20 cellular contexts compared by ENCODE assay signal in genomic region chr2:96821113-96821512, GRCh38. TPM values are rescaled to one million over a fixed set of nuclear protein-coding genes. Genes with fewer than 3 reads are reported as not detected.
DNase-seq lines count a peak whose midpoint lies in the region; ATAC-seq and TF ChIP-seq lines count a peak whose summit lies in the region.
"Had no signal": no experiment of that assay in that cellular context is flagged by ENCODE, and none has a peak within 500 bp of the region (broad histone marks: within the 10 kb centered on the region; RNA-seq: fewer than 3 reads in every experiment).

No MANE protein-coding gene starts in this region.

- H3K9me3 Mint-ChIP-seq in activated CD4-positive, alpha-beta T cell treated with anti-CD3 and anti-CD28 coated beads, Interleukin-2, amount 10 ng/mL, durations not matched to agents 7 days and 5 days: no peaks in the 10 kb centered on the region
- no peaks in the 10 kb centered on the region for H3K9me3 Mint-ChIP-seq in brain
- H3K9me3 Mint-ChIP-seq: activated CD4-positive, alpha-beta T cell treated with anti-CD3 and anti-CD28 coated beads, Interleukin-2, amount 10 ng/mL, durations not matched to agents 24 days and 14 days; activated naive CD8-positive, alpha-beta T cell treated with anti-CD3 and anti-CD28 coated beads, Interleukin-2, amount 10 ng/mL, durations not matched to agents 7 days and 5 days; dendritic cell treated with granulocyte-macrophage colony-stimulating factor and Interleukin-4, amounts not matched to agents 40 ng/mL and 50 ng/mL, for 4 days had no signal

- no peak overlapping the region for H3K27ac ChIP-seq in DND-41 (ENCODE audit: low read length)
- no peak overlapping the region for H3K27ac ChIP-seq in trophoblast cell (ENCODE audit: low read depth, low read length)
- no peak overlapping the region for H3K27ac ChIP-seq in brain microvascular endothelial cell
- H3K27ac ChIP-seq: A549, C4-2B, heart right ventricle had no signal

- H3K18ac ChIP-seq in trophoblast cell (ENCODE audit: low read length): no peak overlapping the region

- H3K9ac ChIP-seq in DND-41 (ENCODE audit: low read depth, low read length): no peak overlapping the region
- H3K9ac ChIP-seq in trophoblast cell (ENCODE audit: low read length): no peak overlapping the region

- ATAC-seq in DND-41 (ENCODE audit: insufficient read depth, low read depth): no peak
- ATAC-seq: A549, heart right ventricle had no signal

- in situ Hi-C loops in brain microvascular endothelial cell (cut with HindIII; ENCODE audit: low pct_ligation_motif_present, low sequenced_read_pairs): no loop called here

- H3K14ac ChIP-seq in trophoblast cell (ENCODE audit: low read length): no peak overlapping the region

- H2BK5ac ChIP-seq in trophoblast cell (ENCODE audit: low read depth, low read length, poor library complexity): no peak overlapping the region

- H3K4me3 Mint-ChIP-seq in activated CD4-positive, alpha-beta T cell treated with anti-CD3 and anti-CD28 coated beads, Interleukin-2, amount 10 ng/mL, durations not matched to agents 7 days and 5 days: no peak overlapping the region
- H3K4me3 Mint-ChIP-seq in brain: peak overlapping the region; percentile 28 to 84 (median 52)
- H3K4me3 Mint-ChIP-seq: activated CD4-positive, alpha-beta T cell treated with anti-CD3 and anti-CD28 coated beads, Interleukin-2, amount 10 ng/mL, durations not matched to agents 24 days and 14 days; activated naive CD8-positive, alpha-beta T cell treated with anti-CD3 and anti-CD28 coated beads, Interleukin-2, amount 10 ng/mL, durations not matched to agents 7 days and 5 days; dendritic cell treated with granulocyte-macrophage colony-stimulating factor and Interleukin-4, amounts not matched to agents 40 ng/mL and 50 ng/mL, for 4 days had no signal

- no peaks in the 10 kb centered on the region for H3K9me3 ChIP-seq in DND-41 (ENCODE audit: insufficient read depth, low read length, severe bottlenecking)
- peaks cover 4% of the 10 kb centered on the region for H3K9me3 ChIP-seq in trophoblast cell (ENCODE audit: insufficient read depth, low read depth, low read length)
- H3K9me3 ChIP-seq: A549, heart right ventricle had no signal

- H3K4ac ChIP-seq in trophoblast cell (ENCODE audit: low read depth, low read length): no peak overlapping the region

- H4K20me1 ChIP-seq in DND-41 (ENCODE audit: insufficient read depth, low read length): peaks cover 77% of the 10 kb centered on the region

- H2BK12ac ChIP-seq in trophoblast cell (ENCODE audit: low read length): no peak overlapping the region

- H3K27ac Mint-ChIP-seq in activated CD4-positive, alpha-beta T cell treated with anti-CD3 and anti-CD28 coated beads, Interleukin-2, amount 10 ng/mL, durations not matched to agents 7 days and 5 days: peak overlapping the region; percentile 3
- H3K27ac Mint-ChIP-seq in brain: peak overlapping the region in 2 of 5 experiments; percentile 31 to 49
- H3K27ac Mint-ChIP-seq: activated CD4-positive, alpha-beta T cell treated with anti-CD3 and anti-CD28 coated beads, Interleukin-2, amount 10 ng/mL, durations not matched to agents 24 days and 14 days; activated naive CD8-positive, alpha-beta T cell treated with anti-CD3 and anti-CD28 coated beads, Interleukin-2, amount 10 ng/mL, durations not matched to agents 7 days and 5 days; dendritic cell treated with granulocyte-macrophage colony-stimulating factor and Interleukin-4, amounts not matched to agents 40 ng/mL and 50 ng/mL, for 4 days had no signal

- H3K36me3 Mint-ChIP-seq in activated CD4-positive, alpha-beta T cell treated with anti-CD3 and anti-CD28 coated beads, Interleukin-2, amount 10 ng/mL, durations not matched to agents 7 days and 5 days (ENCODE audit: low read depth): peaks cover 34% of the 10 kb centered on the region
- H3K36me3 Mint-ChIP-seq in brain: peaks cover 43% of the 10 kb centered on the region

- no peak for DNase-seq in activated CD4-positive, alpha-beta T cell treated with anti-CD3 and anti-CD28 coated beads, Interleukin-2, amount 10 ng/mL, durations not matched to agents 7 days and 5 days
- no peak for DNase-seq in activated CD4-positive, alpha-beta T cell treated with anti-CD3 and anti-CD28 coated beads, Interleukin-2, amount 50 U/mL, for 48 hours
- DNase-seq in DND-41: no peak
- no peak for DNase-seq in trophoblast cell
- DNase-seq in SW 1271 (lab: John Stamatoyannopoulos, UW): no peak
- no peak for DNase-seq in brain microvascular endothelial cell
- DNase-seq in NCI-H2171 treated with DMSO at 0.1 percent for 48 hours (lab: John Stamatoyannopoulos, UW): no peak
- DNase-seq: activated CD4-positive, alpha-beta T cell treated with anti-CD3 and anti-CD28 coated beads, Interleukin-2, amount 10 ng/mL, durations not matched to agents 24 days and 14 days; activated naive CD8-positive, alpha-beta T cell treated with anti-CD3 and anti-CD28 coated beads, Interleukin-2, amount 10 ng/mL, durations not matched to agents 7 days and 5 days; activated T-cell treated with anti-CD3 and anti-CD28 coated beads, Interleukin-2, amount 50 U/mL, for 1 hour; heart right ventricle; NCI-H187; NCI-H524; stimulated activated CD4-positive, alpha-beta T cell treated with anti-CD3 and anti-CD28 coated beads, Interleukin-4, amount 100 ng/mL, for 1 hour had no signal

- no CpG with 5 or more reads among the region's 8 CpGs for WGBS in trophoblast cell (ENCODE audit: extremely low coverage, insufficient coverage, insufficient read length)

- no peak overlapping the region for H2BK120ac ChIP-seq in trophoblast cell (ENCODE audit: insufficient read depth, low read length, poor library complexity)

- POLR2A ChIA-PET in activated CD4-positive, alpha-beta T cell treated with anti-CD3 and anti-CD28 coated beads, Interleukin-2, amount 10 ng/mL, durations not matched to agents 7 days and 5 days (lab: Charles Lee): interaction anchor here (0.6 kb wide), 1 partner anchor 47 kb away, joined by 3 read pairs; no protein-coding TSS in a partner anchor

- H4K8ac ChIP-seq in trophoblast cell (ENCODE audit: low read depth, low read length): no peak overlapping the region

- no peaks in the 10 kb centered on the region for H3K27me3 Mint-ChIP-seq in activated CD4-positive, alpha-beta T cell treated with anti-CD3 and anti-CD28 coated beads, Interleukin-2, amount 10 ng/mL, durations not matched to agents 7 days and 5 days
- peaks cover 6% of the 10 kb centered on the region for H3K27me3 Mint-ChIP-seq in brain
- H3K27me3 Mint-ChIP-seq: activated CD4-positive, alpha-beta T cell treated with anti-CD3 and anti-CD28 coated beads, Interleukin-2, amount 10 ng/mL, durations not matched to agents 24 days and 14 days; activated naive CD8-positive, alpha-beta T cell treated with anti-CD3 and anti-CD28 coated beads, Interleukin-2, amount 10 ng/mL, durations not matched to agents 7 days and 5 days had no signal

- no peak overlapping the region for H4K91ac ChIP-seq in trophoblast cell (ENCODE audit: low read depth, low read length)

- peaks cover 73% of the 10 kb centered on the region for H3K36me3 ChIP-seq in DND-41 (ENCODE audit: insufficient read depth, low read length)
- peaks cover 17 to 24% of the 10 kb centered on the region in 2 experiments for H3K36me3 ChIP-seq in trophoblast cell (ENCODE audit: control insufficient read depth in 1 of 2, insufficient read depth in 2 of 2, low read length in 2 of 2)
- no peaks in the 10 kb centered on the region for H3K36me3 ChIP-seq in brain microvascular endothelial cell (replicated peaks)

- peaks cover 85% of the 10 kb centered on the region for H3K79me2 ChIP-seq in DND-41 (ENCODE audit: insufficient read depth, low read length)
- peaks cover 2% of the 10 kb centered on the region for H3K79me2 ChIP-seq in trophoblast cell (ENCODE audit: control insufficient read depth, insufficient read depth, low read length, poor library complexity)

- peaks cover 2% of the 10 kb centered on the region for H3K79me1 ChIP-seq in trophoblast cell (ENCODE audit: low read length)

- H3K4me1 ChIP-seq in DND-41 (ENCODE audit: insufficient read depth, low read length) (peaks cover 42% of the 10 kb centered on the region), trophoblast cell (ENCODE audit: control insufficient read depth in 1 of 2, insufficient read depth in 2 of 2, low read length in 2 of 2) (peaks cover 10 to 16% of the 10 kb centered on the region in 2 experiments)

- H4K12ac ChIP-seq in trophoblast cell (ENCODE audit: low read depth, low read length): no peak overlapping the region

- H3K4me3 ChIP-seq in DND-41 (ENCODE audit: low read depth in 1 of 2, low read length in 2 of 2) (no peak overlapping the region), trophoblast cell (ENCODE audit: low read depth, low read length) (no peak overlapping the region), brain microvascular endothelial cell (ENCODE audit: low read depth, low read length) (no peak overlapping the region)
- H3K4me3 ChIP-seq: A549, heart right ventricle, lung, skin epidermis had no signal

- peak overlapping the region; percentile 100; the same call in 1 of the 2 replicates for H3K4me2 ChIP-seq in DND-41 (ENCODE audit: insufficient read depth, low read length)
- no peak overlapping the region for H3K4me2 ChIP-seq in trophoblast cell (ENCODE audit: low read length)
- H3K4me2 ChIP-seq: A549 had no signal

- H3K4me1 Mint-ChIP-seq in activated CD4-positive, alpha-beta T cell treated with anti-CD3 and anti-CD28 coated beads, Interleukin-2, amount 10 ng/mL, durations not matched to agents 7 days and 5 days: peaks cover 52% of the 10 kb centered on the region
- H3K4me1 Mint-ChIP-seq in brain: peaks cover 47% of the 10 kb centered on the region

- H3K27me3 ChIP-seq in DND-41 (ENCODE audit: insufficient read depth, low read length, poor library complexity) (no peaks in the 10 kb centered on the region), trophoblast cell (ENCODE audit: insufficient read depth, low read length) (no peaks in the 10 kb centered on the region), brain microvascular endothelial cell (replicated peaks) (no peaks in the 10 kb centered on the region)
- H3K27me3 ChIP-seq: heart right ventricle had no signal

- TF ChIP-seq CTCF in DND-41 (IDR thresholded peaks at IDR 0.05; ENCODE audit: borderline replicate concordance, extremely low read depth, low read length, poor library complexity, severe bottlenecking): no peak
- no peak for TF ChIP-seq CTCF in brain (conservative IDR thresholded peaks at IDR 0.05)
- no peak for TF ChIP-seq CTCF in brain microvascular endothelial cell (IDR thresholded peaks at IDR 0.05; ENCODE audit: low read depth, low read length, missing control alignments)

- H2AFZ ChIP-seq in DND-41 (ENCODE audit: low read depth, low read length): no peak overlapping the region
- H2AFZ ChIP-seq in trophoblast cell (ENCODE audit: insufficient read depth, low read length, poor library complexity): peak overlapping the region; percentile 31

- CTCF ChIA-PET in activated CD4-positive, alpha-beta T cell treated with anti-CD3 and anti-CD28 coated beads, Interleukin-2, amount 10 ng/mL, durations not matched to agents 7 days and 5 days (lab: Charles Lee): interaction anchor here (0.7 kb wide), 1 partner anchor 12 kb away, joined by 3 read pairs; no protein-coding TSS in a partner anchor

- no peak overlapping the region for H2AK5ac ChIP-seq in trophoblast cell (ENCODE audit: low read length)

- no peak overlapping the region for H3K23ac ChIP-seq in trophoblast cell (ENCODE audit: low read length)

RNA-seq across cellular contexts. Expression of gene CNNM3, which starts 5.0 kb away (rescaled TPM):
- 10 to 100 TPM; 31.4 to 41.5 TPM for total RNA-seq in activated CD4-positive, alpha-beta T cell treated with anti-CD3 and anti-CD28 coated beads, Interleukin-2, amount 10 ng/mL, durations not matched to agents 7 days and 5 days
- polyA plus RNA-seq in brain (ENCODE audit: insufficient read depth, low read depth, low replicate concordance): 21.5 TPM
- 13.3 and 13.9 TPM in 2 replicates for polyA plus RNA-seq in trophoblast cell (2013)

RNA-seq across cellular contexts. Expression of gene ANKRD23, which starts 22.7 kb away (rescaled TPM):
- total RNA-seq in activated CD4-positive, alpha-beta T cell treated with anti-CD3 and anti-CD28 coated beads, Interleukin-2, amount 10 ng/mL, durations not matched to agents 7 days and 5 days: 10 to 100 TPM; 17.0 to 17.3 TPM
- polyA plus RNA-seq in brain (ENCODE audit: insufficient read depth, low read depth, low replicate concordance): 0.73 TPM
- 4.5 and 4.7 TPM in 2 replicates for polyA plus RNA-seq in trophoblast cell (2013)

RNA-seq across cellular contexts. Expression of gene ANKRD39, which starts 36.7 kb away (rescaled TPM):
- 10 to 100 TPM; 32.8 to 35.8 TPM for total RNA-seq in activated CD4-positive, alpha-beta T cell treated with anti-CD3 and anti-CD28 coated beads, Interleukin-2, amount 10 ng/mL, durations not matched to agents 7 days and 5 days
- polyA plus RNA-seq in brain (ENCODE audit: insufficient read depth, low read depth, low replicate concordance): 20.7 TPM
- polyA plus RNA-seq in trophoblast cell (2013): 32.8 and 33.4 TPM in 2 replicates

RNA-seq across cellular contexts. Expression of gene SEMA4C, which starts 48.8 kb away (rescaled TPM):
- 10 to 100 TPM; 25.5 to 35.4 TPM for total RNA-seq in activated CD4-positive, alpha-beta T cell treated with anti-CD3 and anti-CD28 coated beads, Interleukin-2, amount 10 ng/mL, durations not matched to agents 7 days and 5 days
- polyA plus RNA-seq in brain (ENCODE audit: insufficient read depth, low read depth, low replicate concordance): 32.9 TPM
- polyA plus RNA-seq in trophoblast cell (2013): 157 and 161 TPM in 2 replicates
